ENCODE assay signal across 19 cellular contexts in genomic region chr12:67428431-67428830, GRCh38.
"Had no signal": no experiment of that assay in that cellular context is flagged by ENCODE, and none has a peak within 500 bp of the region (broad histone marks: within the 10 kb centered on the region; RNA-seq: fewer than 3 reads in every experiment).

No MANE protein-coding gene starts in this region.

- H3K4me3 ChIP-seq: lung, neural progenitor cell, ovary, thyroid gland, vagina had no signal

- H3K27me3 ChIP-seq: brain microvascular endothelial cell, neural progenitor cell, ovary, thyroid gland, vagina had no signal

- H3K36me3 ChIP-seq: brain microvascular endothelial cell, neural progenitor cell, ovary, thyroid gland, vagina had no signal

- DNase-seq: activated CD4-positive, alpha-beta T cell treated with anti-CD3 and anti-CD28 coated beads, Interleukin-2, amount 10 ng/mL, durations not matched to agents 7 days and 5 days; activated CD8-positive, alpha-beta memory T cell treated with anti-CD3 and anti-CD28 coated beads for 24 hours; activated naive CD4-positive, alpha-beta T cell; anterior cingulate cortex; brain microvascular endothelial cell; effector memory CD8-positive, alpha-beta T cell; head of caudate nucleus; immature natural killer cell; left cardiac atrium; midbrain; naive B cell; ovary; stimulated activated CD4-positive, alpha-beta T cell treated with anti-CD3 and anti-CD28 coated beads, Interleukin-2, amount 100 ng/mL, for 48 hours; thyroid gland had no signal

- FAIRE-seq: frontal cortex had no signal

- H3K4me2 ChIP-seq: neural progenitor cell had no signal

- H3K9ac ChIP-seq: neural progenitor cell had no signal

- H3K27ac ChIP-seq: brain microvascular endothelial cell, epithelial cell of prostate, neural progenitor cell, ovary, thyroid gland, vagina had no signal

- H2AFZ ChIP-seq: neural progenitor cell had no signal

- H3K9me3 ChIP-seq: ovary, thyroid gland, vagina had no signal
